17 cellular contexts compared by ENCODE assay signal in the genomic region with DNA sequence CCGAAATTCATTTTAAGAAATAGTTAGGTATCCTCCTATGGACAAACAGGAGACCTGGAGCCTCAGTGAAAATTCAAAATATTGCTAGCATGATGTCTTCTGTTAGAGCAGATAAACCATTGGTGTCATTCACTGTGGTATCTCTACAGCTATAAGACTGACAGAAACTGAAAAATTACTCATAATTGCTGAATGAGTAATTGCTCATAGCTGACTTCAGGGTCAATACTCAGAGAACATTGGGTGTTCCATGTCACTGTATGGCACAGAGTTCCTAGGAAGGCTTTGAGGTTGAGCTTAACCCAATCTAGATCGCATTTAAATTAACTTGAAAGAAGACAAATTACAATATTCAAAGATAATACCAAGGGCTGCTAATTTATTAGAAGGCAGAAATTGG.
DNase-seq lines count a peak whose midpoint lies in the region; ATAC-seq and TF ChIP-seq lines count a peak whose summit lies in the region.
"Had no signal": no experiment of that assay in that cellular context is flagged by ENCODE, and none has a peak within 500 bp of the region (broad histone marks: within the 10 kb centered on the region; RNA-seq: fewer than 3 reads in every experiment).

No MANE protein-coding gene starts in this region.

- no peaks in the 10 kb centered on the region for H3K4me1 ChIP-seq in RWPE2 (ENCODE audit: insufficient read depth, poor library complexity, severe bottlenecking)
- no peaks in the 10 kb centered on the region for H3K4me1 ChIP-seq in ovary (ENCODE audit: insufficient read depth)
- H3K4me1 ChIP-seq: SJSA1 had no signal

- H3K4me3 ChIP-seq in RWPE2 (ENCODE audit: severe bottlenecking) = no peak overlapping the region
- no peak overlapping the region for H3K4me3 ChIP-seq in ovary
- H3K4me3 ChIP-seq: SJSA1 had no signal

- TF ChIP-seq CTCF in RWPE2 (IDR thresholded peaks at IDR 0.05; ENCODE audit: poor library complexity, severe bottlenecking) (no peak), ovary (IDR thresholded peaks at IDR 0.05) (no peak)

- WGBS in ovary, 3 donors = no CpG with 5 or more reads among the region's 2 CpGs

- H3K4me1 Mint-ChIP-seq in activated CD8-positive, alpha-beta memory T cell treated with anti-CD3 and anti-CD28 coated beads, Interleukin-2, amount 10 ng/mL, durations not matched to agents 7 days and 5 days = peaks cover 14% of the 10 kb centered on the region
- H3K4me1 Mint-ChIP-seq in stimulated activated naive CD8-positive, alpha-beta T cell treated with anti-CD3 and anti-CD28 coated beads, Interleukin-15, amount 100 ng/mL, for 72 hours = peaks cover 13% of the 10 kb centered on the region

- peak; percentile 36 for ATAC-seq in activated CD8-positive, alpha-beta memory T cell treated with anti-CD3 and anti-CD28 coated beads, Interleukin-2, amount 10 ng/mL, durations not matched to agents 7 days and 5 days
- ATAC-seq in HG02884 (IDR thresholded peaks at IDR 0.05; ENCODE audit: unreplicated experiment) = peak; percentile 84
- ATAC-seq in RWPE2 (ENCODE audit: low read depth) = peak; percentile 63
- peak; percentile 97 for ATAC-seq in stimulated activated naive CD8-positive, alpha-beta T cell treated with anti-CD3 and anti-CD28 coated beads, Interleukin-15, amount 100 ng/mL, for 72 hours

- no peak overlapping the region for H3K27ac Mint-ChIP-seq in activated CD8-positive, alpha-beta memory T cell treated with anti-CD3 and anti-CD28 coated beads, Interleukin-2, amount 10 ng/mL, durations not matched to agents 7 days and 5 days
- no peak overlapping the region for H3K27ac Mint-ChIP-seq in stimulated activated naive CD8-positive, alpha-beta T cell treated with anti-CD3 and anti-CD28 coated beads, Interleukin-15, amount 100 ng/mL, for 72 hours
- H3K27ac Mint-ChIP-seq: HFFc6 had no signal

- TF ChIP-seq POLR2A in ovary (IDR thresholded peaks at IDR 0.05) = no peak

- TF ChIP-seq EP300 in ovary (IDR thresholded peaks at IDR 0.05) = no peak

- H3K9me3 Mint-ChIP-seq in activated CD8-positive, alpha-beta memory T cell treated with anti-CD3 and anti-CD28 coated beads, Interleukin-2, amount 10 ng/mL, durations not matched to agents 7 days and 5 days (ENCODE audit: low read depth) = no peaks in the 10 kb centered on the region
- no peaks in the 10 kb centered on the region for H3K9me3 Mint-ChIP-seq in stimulated activated naive CD8-positive, alpha-beta T cell treated with anti-CD3 and anti-CD28 coated beads, Interleukin-15, amount 100 ng/mL, for 72 hours
- H3K9me3 Mint-ChIP-seq: HFFc6 had no signal

- H3K27me3 ChIP-seq in RWPE2 (ENCODE audit: insufficient read depth, poor library complexity, severe bottlenecking) (no peaks in the 10 kb centered on the region), ovary (no peaks in the 10 kb centered on the region)
- H3K27me3 ChIP-seq: SJSA1 had no signal

- H3K9me3 ChIP-seq in RWPE2 (ENCODE audit: severe bottlenecking) (no peaks in the 10 kb centered on the region), ovary (no peaks in the 10 kb centered on the region)
- H3K9me3 ChIP-seq: SJSA1 had no signal

- intact Hi-C loops in ovary (cut with DNase I) = no loop called here

- no peaks in the 10 kb centered on the region for H3K27me3 Mint-ChIP-seq in activated CD8-positive, alpha-beta memory T cell treated with anti-CD3 and anti-CD28 coated beads, Interleukin-2, amount 10 ng/mL, durations not matched to agents 7 days and 5 days
- H3K27me3 Mint-ChIP-seq in stimulated activated naive CD8-positive, alpha-beta T cell treated with anti-CD3 and anti-CD28 coated beads, Interleukin-15, amount 100 ng/mL, for 72 hours = peaks cover 29% of the 10 kb centered on the region

- DNase-seq in activated CD8-positive, alpha-beta memory T cell treated with anti-CD3 and anti-CD28 coated beads, Interleukin-2, amount 10 ng/mL, durations not matched to agents 7 days and 5 days = no peak
- no peak for DNase-seq in activated CD8-positive, alpha-beta memory T cell treated with anti-CD3 and anti-CD28 coated beads, Interleukin-2, amount 50 U/mL, for 4 hours
- DNase-seq in RWPE2 (ENCODE audit: low spot score) (no peak), occipital lobe (lab: John Stamatoyannopoulos, UW) (no peak), ovary (no peak), activated gamma-delta T cell treated with Interleukin-2 at 50 U/mL for 16 hours (no peak)
- DNase-seq in stimulated activated naive CD8-positive, alpha-beta T cell treated with anti-CD3 and anti-CD28 coated beads, Interleukin-15, amount 100 ng/mL, for 72 hours = no peak
- DNase-seq: C1 segment of cervical spinal cord, DMS153, HFFc6, KBM-7, NCI-H1092, NCI-H1694 treated with DMSO at 0.1 percent for 48 hours, NCI-H446 had no signal

- no peak overlapping the region for H3K4me3 Mint-ChIP-seq in activated CD8-positive, alpha-beta memory T cell treated with anti-CD3 and anti-CD28 coated beads, Interleukin-2, amount 10 ng/mL, durations not matched to agents 7 days and 5 days
- no peak overlapping the region for H3K4me3 Mint-ChIP-seq in stimulated activated naive CD8-positive, alpha-beta T cell treated with anti-CD3 and anti-CD28 coated beads, Interleukin-15, amount 100 ng/mL, for 72 hours
- H3K4me3 Mint-ChIP-seq: HFFc6 had no signal

- no peak overlapping the region for H3K27ac ChIP-seq in RWPE2 (ENCODE audit: poor library complexity, severe bottlenecking)
- H3K27ac ChIP-seq in ovary = no peak overlapping the region
- H3K27ac ChIP-seq: RWPE1, SJSA1 had no signal

- H3K36me3 ChIP-seq in RWPE2 (ENCODE audit: low read depth) = no peaks in the 10 kb centered on the region
- H3K36me3 ChIP-seq in ovary = no peaks in the 10 kb centered on the region
- H3K36me3 ChIP-seq: SJSA1 had no signal

- CTCF ChIA-PET in activated CD8-positive, alpha-beta memory T cell treated with anti-CD3 and anti-CD28 coated beads, Interleukin-2, amount 10 ng/mL, durations not matched to agents 7 days and 5 days (lab: Charles Lee) = no interaction called here

- H3K36me3 Mint-ChIP-seq in activated CD8-positive, alpha-beta memory T cell treated with anti-CD3 and anti-CD28 coated beads, Interleukin-2, amount 10 ng/mL, durations not matched to agents 7 days and 5 days = no peaks in the 10 kb centered on the region

Comparison
In these comparisons a context has a peak if more than half of its experiments do, and no peak if none do; other contexts are left out.
1. ATAC-seq: peak in every context shown above with its lines; median percentile 97 in stimulated activated naive CD8-positive, alpha-beta T cell treated with anti-CD3 and anti-CD28 coated beads, Interleukin-15, amount 100 ng/mL, for 72 hours; 84 in HG02884; 63 in RWPE2; 36 in activated CD8-positive, alpha-beta memory T cell treated with anti-CD3 and anti-CD28 coated beads, Interleukin-2, amount 10 ng/mL, durations not matched to agents 7 days and 5 days.